In genomic region chr17:6551909-6552768, GRCh38 we compare ENCODE assay signal across 2 cellular contexts.
TF ChIP-seq lines count a peak whose summit lies in the region.

No MANE protein-coding gene starts in this region.

TF ChIP-seq in GM23338, 12 proteins besides CTCF, POLR2A, EP300 and RAD21 (continued from another document):
- no peak for TF ChIP-seq EZH2phosphoT487 (IDR thresholded peaks at IDR 0.05; ENCODE audit: unreplicated experiment)
- no peak for TF ChIP-seq ZNF462 (CRISPR knock-in tag; IDR thresholded peaks at IDR 0.05)
- no peak for TF ChIP-seq JUNB (IDR thresholded peaks at IDR 0.05; ENCODE audit: unreplicated experiment)
- no peak for TF ChIP-seq NANOG (IDR thresholded peaks at IDR 0.05; ENCODE audit: borderline replicate concordance)
- no peak for TF ChIP-seq EZH2 (IDR thresholded peaks at IDR 0.05; ENCODE audit: low read depth, unreplicated experiment)
- TF ChIP-seq CREB1 (CRISPR knock-in tag; IDR thresholded peaks at IDR 0.05; ENCODE audit: low read depth) = no peak
- no peak for TF ChIP-seq ZNF331 (CRISPR knock-in tag; IDR thresholded peaks at IDR 0.05; ENCODE audit: low read depth)
- TF ChIP-seq ZNF114 (CRISPR knock-in tag; IDR thresholded peaks at IDR 0.05) = no peak
- no peak for TF ChIP-seq ETS1 (IDR thresholded peaks at IDR 0.05)
- TF ChIP-seq STAT1 (IDR thresholded peaks at IDR 0.05; ENCODE audit: unreplicated experiment) = no peak

TF ChIP-seq in WTC11, 78 proteins besides CTCF, POLR2A, EP300 and RAD21 (continued from another document):
- TF ChIP-seq STAT6 (CRISPR knock-in tag; conservative IDR thresholded peaks at IDR 0.05; ENCODE audit: low read depth) (no peak), E2F1 (CRISPR knock-in tag; IDR thresholded peaks at IDR 0.05) (no peak), ETV6 (CRISPR knock-in tag; IDR thresholded peaks at IDR 0.05) (no peak), ZBTB21 (CRISPR knock-in tag; IDR thresholded peaks at IDR 0.05; ENCODE audit: borderline replicate concordance) (no peak), CBFB (CRISPR knock-in tag; IDR thresholded peaks at IDR 0.05; ENCODE audit: low read depth) (no peak), NR2C2 (CRISPR knock-in tag; IDR thresholded peaks at IDR 0.05) (no peak), EMX1 (CRISPR knock-in tag; IDR thresholded peaks at IDR 0.05) (no peak), OVOL2 (CRISPR knock-in tag; IDR thresholded peaks at IDR 0.05; ENCODE audit: borderline replicate concordance) (no peak), CDX4 (CRISPR knock-in tag; IDR thresholded peaks at IDR 0.05; ENCODE audit: borderline replicate concordance) (no peak), JAZF1 (CRISPR knock-in tag; IDR thresholded peaks at IDR 0.05) (no peak), PREB (CRISPR knock-in tag; IDR thresholded peaks at IDR 0.05; ENCODE audit: borderline replicate concordance) (no peak), ZMAT4 (CRISPR knock-in tag; IDR thresholded peaks at IDR 0.05) (no peak), FOXJ3 (CRISPR knock-in tag; IDR thresholded peaks at IDR 0.05; ENCODE audit: borderline replicate concordance) (no peak), IRF1 (CRISPR knock-in tag; IDR thresholded peaks at IDR 0.05) (no peak), ZBTB43 (CRISPR knock-in tag; IDR thresholded peaks at IDR 0.05) (no peak), E2F4 (CRISPR knock-in tag; IDR thresholded peaks at IDR 0.05; ENCODE audit: borderline replicate concordance, low read depth) (no peak)
TF ChIP-seq in WTC11: peak in this region for 0.
